17 cellular contexts compared by ENCODE assay signal in genomic region chr12:23757541-23757962, GRCh38.
A peak's percentile ranks its signal among the peaks of the same experiment; 100 is the strongest.
DNase-seq lines count a peak whose midpoint lies in the region; ATAC-seq, FAIRE-seq and TF ChIP-seq lines count a peak whose summit lies in the region.
"Had no signal": no experiment of that assay in that cellular context is flagged by ENCODE, and none has a peak within 500 bp of the region (broad histone marks: within the 10 kb centered on the region; RNA-seq: fewer than 3 reads in every experiment).

No MANE protein-coding gene starts in this region.

- no peak overlapping the region for H3K4me3 Mint-ChIP-seq in astrocyte (ENCODE audit: unreplicated experiment)
- H3K4me3 Mint-ChIP-seq: activated naive CD8-positive, alpha-beta T cell treated with anti-CD3 and anti-CD28 coated beads, Interleukin-2, amount 50 U/mL, for 24 hours; T-cell had no signal

- no peaks in the 10 kb centered on the region for H3K36me3 ChIP-seq in HUES6 (ENCODE audit: control insufficient read depth, insufficient read depth, low read length)
- no peaks in the 10 kb centered on the region for H3K36me3 ChIP-seq in astrocyte (ENCODE audit: insufficient read depth, low read length)
- H3K36me3 ChIP-seq: esophagus muscularis mucosa, prostate gland, tibial artery had no signal

- H3K27ac ChIP-seq in 22Rv1 (peak overlapping the region; percentile 48), HUES6 (ENCODE audit: low read depth, low read length) (peak overlapping the region; percentile 87), astrocyte (ENCODE audit: low read depth, low read length) (no peak overlapping the region)
- H3K27ac ChIP-seq: esophagus muscularis mucosa, PC-9, prostate gland, tibial artery had no signal

- no peaks in the 10 kb centered on the region for H3K9me3 Mint-ChIP-seq in astrocyte (ENCODE audit: unreplicated experiment)
- H3K9me3 Mint-ChIP-seq: activated naive CD8-positive, alpha-beta T cell treated with anti-CD3 and anti-CD28 coated beads, Interleukin-2, amount 50 U/mL, for 24 hours had no signal

- H3K9me3 ChIP-seq in HUES6 (ENCODE audit: control insufficient read depth, insufficient read depth, low read depth, low read length) (no peaks in the 10 kb centered on the region), astrocyte (ENCODE audit: insufficient read depth, low read depth, low read length) (no peaks in the 10 kb centered on the region)
- H3K9me3 ChIP-seq: esophagus muscularis mucosa, prostate gland, tibial artery had no signal

- no peaks in the 10 kb centered on the region for H3K27me3 Mint-ChIP-seq in astrocyte (ENCODE audit: low read depth, unreplicated experiment)
- H3K27me3 Mint-ChIP-seq: activated naive CD8-positive, alpha-beta T cell treated with anti-CD3 and anti-CD28 coated beads, Interleukin-2, amount 50 U/mL, for 24 hours; T-cell had no signal

- no peak overlapping the region for H2AFZ ChIP-seq in astrocyte (ENCODE audit: low read depth, low read length)
- H2AFZ ChIP-seq: PC-9 had no signal

- no peaks in the 10 kb centered on the region for H4K20me1 ChIP-seq in astrocyte (ENCODE audit: insufficient read depth, low read length)

- H3K4me1 Mint-ChIP-seq in astrocyte (ENCODE audit: low read depth, unreplicated experiment), result peaks cover 23% of the 10 kb centered on the region
- H3K4me1 Mint-ChIP-seq: activated naive CD8-positive, alpha-beta T cell treated with anti-CD3 and anti-CD28 coated beads, Interleukin-2, amount 50 U/mL, for 24 hours; T-cell had no signal

- H3K4me2 ChIP-seq in astrocyte (ENCODE audit: low read length), result no peak overlapping the region
- H3K4me2 ChIP-seq: PC-9 had no signal

- H3K27me3 ChIP-seq in HUES6 (ENCODE audit: control insufficient read depth, insufficient read depth, low read length), result no peaks in the 10 kb centered on the region
- no peaks in the 10 kb centered on the region for H3K27me3 ChIP-seq in astrocyte (ENCODE audit: insufficient read depth, low read length)
- H3K27me3 ChIP-seq: esophagus muscularis mucosa, tibial artery had no signal

- no peaks in the 10 kb centered on the region for H3K79me2 ChIP-seq in astrocyte (ENCODE audit: insufficient read depth, low read length)

- no peak overlapping the region for H3K27ac Mint-ChIP-seq in astrocyte (ENCODE audit: unreplicated experiment)
- H3K27ac Mint-ChIP-seq: activated naive CD8-positive, alpha-beta T cell treated with anti-CD3 and anti-CD28 coated beads, Interleukin-2, amount 50 U/mL, for 24 hours; T-cell had no signal

- H3K36me3 Mint-ChIP-seq in astrocyte (ENCODE audit: low read depth, unreplicated experiment), result no peaks in the 10 kb centered on the region
- H3K36me3 Mint-ChIP-seq: T-cell had no signal

- TF ChIP-seq CTCF in 22Rv1 (IDR thresholded peaks at IDR 0.05) (no peak), astrocyte (IDR thresholded peaks at IDR 0.05; ENCODE audit: insufficient read depth, low read depth, low read length) (no peak)

- H3K4me3 ChIP-seq in HUES6 (ENCODE audit: low read depth, low read length) (peak overlapping the region; percentile 16; the same call in 1 of the 2 replicates), astrocyte (ENCODE audit: insufficient read depth, low read depth, low read length) (no peak overlapping the region)
- H3K4me3 ChIP-seq: esophagus muscularis mucosa, PC-9, prostate gland, tibial artery had no signal

- H3K9ac ChIP-seq in HUES6 (ENCODE audit: low read length), result no peak overlapping the region
- H3K9ac ChIP-seq in astrocyte (ENCODE audit: low read length), result no peak overlapping the region

- DNase-seq in astrocyte (ENCODE audit: low read depth), result peak; percentile 1
- no peak for DNase-seq in left lobe of liver (ENCODE audit: low spot score)
- no peak for DNase-seq in Kasumi-1 (lab: John Stamatoyannopoulos, UW)
- no peak for DNase-seq in cortex of kidney (lab: John Stamatoyannopoulos, UW)
- DNase-seq: activated naive CD8-positive, alpha-beta T cell treated with anti-CD3 and anti-CD28 coated beads, Interleukin-2, amount 50 U/mL, for 24 hours; IMR-90; NCI-H2171; PC-9; T-cell; tibial artery had no signal

- FAIRE-seq in astrocyte (lab: Jason Lieb, UNC), result no peak

- ATAC-seq in left lobe of liver (peak; percentile 62), HG02852 (IDR thresholded peaks at IDR 0.05; ENCODE audit: unreplicated experiment) (no peak), HG02678 (IDR thresholded peaks at IDR 0.05; ENCODE audit: unreplicated experiment) (no peak)
- ATAC-seq: activated CD4-positive, CD25-positive, alpha-beta regulatory T cell treated with anti-CD3 and anti-CD28 coated beads, Interleukin-2, amount 50 U/mL, for 24 hours; activated naive CD8-positive, alpha-beta T cell treated with anti-CD3 and anti-CD28 coated beads, Interleukin-2, amount 50 U/mL, for 24 hours; T-cell had no signal

- peaks cover 58% of the 10 kb centered on the region for H3K4me1 ChIP-seq in HUES6 (ENCODE audit: control insufficient read depth, insufficient read depth, low read length)
- no peaks in the 10 kb centered on the region for H3K4me1 ChIP-seq in astrocyte (ENCODE audit: insufficient read depth, low read length)
- H3K4me1 ChIP-seq: prostate gland had no signal
